9 cellular contexts compared by ENCODE assay signal in genomic region chr10:109883859-109884771, GRCh38. TPM values are rescaled to one million over a fixed set of nuclear protein-coding genes. Genes with fewer than 3 reads are reported as not detected.
DNase-seq lines count a peak whose midpoint lies in the region; ATAC-seq and TF ChIP-seq lines count a peak whose summit lies in the region.
"Had no signal": no experiment of that assay in that cellular context is flagged by ENCODE, and none has a peak within 500 bp of the region (broad histone marks: within the 10 kb centered on the region; RNA-seq: fewer than 3 reads in every experiment).

No MANE protein-coding gene starts in this region.

- no peak overlapping the region for H3K27ac Mint-ChIP-seq in activated CD4-positive, alpha-beta T cell treated with anti-CD3 and anti-CD28 coated beads for 36 hours

- intact Hi-C loops in activated CD4-positive, alpha-beta T cell treated with anti-CD3 and anti-CD28 coated beads for 36 hours (cut with DNase I, micrococcal nuclease): loop anchor here (1.0 to 5.0 kb wide), 7 partner anchors 38 to 323 kb away; partner anchors contain the start of genes MXI1 (in 1 of the 2) and XPNPEP1 (in 1 of the 2)
- intact Hi-C loops in left lung (cut with DNase I): loop anchor here in 1 of 2 donors (10.0 kb wide), 2 partner anchors 231 to 401 kb away; no protein-coding TSS in a partner anchor

- DNase-seq in AG08395 (ENCODE audit: low spot score) (peak; percentile 94), NCI-H446 (lab: John Stamatoyannopoulos, UW) (peak; percentile 51 to 83), coronary artery (ENCODE audit: low spot score) (peak; percentile 85), left lung (peak in 1 of 2 donors; percentile 67)
- DNase-seq in activated CD4-positive, alpha-beta T cell treated with anti-CD3 and anti-CD28 coated beads for 36 hours: peak; percentile 73
- peak; percentile 56 for DNase-seq in stimulated activated CD4-positive, alpha-beta T cell treated with anti-CD3 and anti-CD28 coated beads, Interleukin-4, amount 100 ng/mL, for 1 hour

- TF ChIP-seq CTCF in coronary artery (IDR thresholded peaks at IDR 0.05) (peak; percentile 81), left lung (IDR thresholded peaks at IDR 0.05) (peak; percentile 92 to 93)

- ATAC-seq in GM18867 (IDR thresholded peaks at IDR 0.05; ENCODE audit: unreplicated experiment) (peak; percentile 71), HG03159 (IDR thresholded peaks at IDR 0.05; ENCODE audit: unreplicated experiment) (peak; percentile 61), left lung (peak; percentile 96)
- ATAC-seq in activated CD4-positive, alpha-beta T cell treated with anti-CD3 and anti-CD28 coated beads for 36 hours: peak; percentile 71

- H3K36me3 ChIP-seq in left lung: peaks cover 3 to 95% of the 10 kb centered on the region in 2 donors

- H3K9me3 Mint-ChIP-seq in activated CD4-positive, alpha-beta T cell treated with anti-CD3 and anti-CD28 coated beads for 36 hours (ENCODE audit: low read depth): no peaks in the 10 kb centered on the region
- H3K9me3 Mint-ChIP-seq: IgD-negative memory B cell had no signal

- peaks cover 42% of the 10 kb centered on the region for H3K36me3 Mint-ChIP-seq in activated CD4-positive, alpha-beta T cell treated with anti-CD3 and anti-CD28 coated beads for 36 hours (ENCODE audit: low read depth)

- CTCF ChIA-PET in activated CD4-positive, alpha-beta T cell treated with anti-CD3 and anti-CD28 coated beads for 36 hours (lab: Charles Lee): interaction anchor here (0.5 to 2.2 kb wide), 63 partner anchors 8 to 415 kb away, joined by 3 to 13 read pairs (median 4); partner anchors contain the start of genes ADD3 and XPNPEP1

- H3K4me3 ChIP-seq in coronary artery (peak overlapping the region; percentile 13), left lung (no peak overlapping the region)

- H3K4me3 Mint-ChIP-seq in activated CD4-positive, alpha-beta T cell treated with anti-CD3 and anti-CD28 coated beads for 36 hours: no peak overlapping the region
- H3K4me3 Mint-ChIP-seq: IgD-negative memory B cell had no signal

- no peaks in the 10 kb centered on the region for H3K27me3 ChIP-seq in left lung

- POLR2A ChIA-PET in activated CD4-positive, alpha-beta T cell treated with anti-CD3 and anti-CD28 coated beads for 36 hours (lab: Charles Lee): interaction anchor here (0.5 to 0.7 kb wide), 2 partner anchors 254 to 405 kb away, joined by 3 to 9 read pairs; no protein-coding TSS in a partner anchor

- peaks cover 10% of the 10 kb centered on the region for H3K4me1 Mint-ChIP-seq in activated CD4-positive, alpha-beta T cell treated with anti-CD3 and anti-CD28 coated beads for 36 hours

- H3K27ac ChIP-seq in coronary artery (peak overlapping the region; percentile 15 to 71), left lung (no peak overlapping the region)

- H3K27me3 Mint-ChIP-seq in activated CD4-positive, alpha-beta T cell treated with anti-CD3 and anti-CD28 coated beads for 36 hours: no peaks in the 10 kb centered on the region
- H3K27me3 Mint-ChIP-seq: IgD-negative memory B cell had no signal

- no peaks in the 10 kb centered on the region for H3K9me3 ChIP-seq in left lung

- peaks cover 0 to 12% of the 10 kb centered on the region in 2 donors for H3K4me1 ChIP-seq in left lung

RNA-seq across cellular contexts. Expression of gene XPNPEP1, which starts 39.2 kb away (rescaled TPM):
- total RNA-seq in activated CD4-positive, alpha-beta T cell treated with anti-CD3 and anti-CD28 coated beads for 36 hours: 10 to 100 TPM; 85.4 to 91.2 TPM
- 10 to 100 TPM; 49.0 to 50.7 TPM for total RNA-seq in left lung

Comparison
In these comparisons a context has a peak if more than half of its experiments do, and no peak if none do; other contexts are left out.
1. H3K27ac ChIP-seq: peak in coronary artery (2 of 2); none in left lung (0 of 2).
2. Peak in every context shown above with its lines, with median percentiles within 50 percentile points of each other: ATAC-seq.